11 cellular contexts compared by ENCODE assay signal in the genomic region with DNA sequence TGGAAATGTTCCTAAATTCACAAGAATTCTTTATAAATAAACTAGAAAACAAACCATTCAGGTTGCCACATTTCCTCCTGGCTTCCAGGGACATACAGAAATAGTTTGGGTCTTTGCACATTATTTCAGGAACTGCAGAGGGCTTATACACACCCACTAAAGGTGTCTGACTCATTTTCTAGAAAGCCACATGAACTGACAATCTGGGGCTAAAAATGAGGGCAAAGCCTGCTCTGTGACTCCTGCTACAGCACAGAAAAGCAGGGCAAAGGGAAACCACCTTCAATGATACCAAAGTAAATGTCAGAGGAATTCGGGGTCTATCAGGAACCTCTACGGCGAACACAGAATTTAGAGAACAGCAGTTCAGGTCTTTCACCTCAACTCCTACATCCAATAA.
DNase-seq lines count a peak whose midpoint lies in the region; TF ChIP-seq lines count a peak whose summit lies in the region.
"Had no signal": no experiment of that assay in that cellular context is flagged by ENCODE, and none has a peak within 500 bp of the region (broad histone marks: within the 10 kb centered on the region; RNA-seq: fewer than 3 reads in every experiment).

No MANE protein-coding gene starts in this region.

- no peak overlapping the region for H3K27ac ChIP-seq in trophoblast cell (ENCODE audit: low read depth, low read length)
- H3K27ac ChIP-seq: sigmoid colon had no signal

- H3K79me2 ChIP-seq in trophoblast cell (ENCODE audit: control insufficient read depth, insufficient read depth, low read length, poor library complexity) = peaks cover 2% of the 10 kb centered on the region

- H3K4ac ChIP-seq in trophoblast cell (ENCODE audit: low read depth, low read length) = no peak overlapping the region

- H4K8ac ChIP-seq in trophoblast cell (ENCODE audit: low read depth, low read length) = no peak overlapping the region

- peak; percentile 7 to 36 for DNase-seq in activated CD4-positive, alpha-beta T cell treated with anti-CD3 and anti-CD28 coated beads for 4 hours
- DNase-seq in activated CD4-positive, alpha-beta T cell treated with anti-CD3 and anti-CD28 coated beads for 1 hour = no peak
- DNase-seq in NOMO-1 treated with dmso at 0.1 percent for 144 hours (lab: John Stamatoyannopoulos, UW; ENCODE audit: unreplicated experiment) (peak; percentile 18), adipocyte (ENCODE audit: low read depth) (peak; percentile 28), trophoblast cell (peak; percentile 14 to 53), erythroblast (lab: John Stamatoyannopoulos, UW) (no peak), iPS-NIHi7 (ENCODE audit: extremely low spot score) (no peak), KG1 (lab: John Stamatoyannopoulos, UW) (no peak)
- DNase-seq: amniotic stem cell, NCI-H146, sigmoid colon had no signal

- no peak overlapping the region for H3K4me3 ChIP-seq in adipocyte (ENCODE audit: low read length)
- H3K4me3 ChIP-seq in trophoblast cell (ENCODE audit: low read depth, low read length) = no peak overlapping the region
- H3K4me3 ChIP-seq: sigmoid colon had no signal

- H2AFZ ChIP-seq in trophoblast cell (ENCODE audit: insufficient read depth, low read length, poor library complexity) = no peak overlapping the region

- H3K14ac ChIP-seq in trophoblast cell (ENCODE audit: low read length) = no peak overlapping the region

- no peak overlapping the region for H2BK120ac ChIP-seq in trophoblast cell (ENCODE audit: insufficient read depth, low read length, poor library complexity)

- no peak overlapping the region for H2BK12ac ChIP-seq in trophoblast cell (ENCODE audit: low read length)

- H3K27me3 ChIP-seq in adipocyte (replicated peaks; ENCODE audit: control insufficient read depth, insufficient read depth, low read length) = peaks cover 3% of the 10 kb centered on the region
- no peaks in the 10 kb centered on the region for H3K27me3 ChIP-seq in trophoblast cell (ENCODE audit: insufficient read depth, low read length)
- H3K27me3 ChIP-seq: sigmoid colon had no signal

- no peaks in the 10 kb centered on the region for H3K36me3 ChIP-seq in adipocyte (ENCODE audit: control insufficient read depth, insufficient read depth, low read length, severe bottlenecking)
- peaks cover 2 to 3% of the 10 kb centered on the region in 2 experiments for H3K36me3 ChIP-seq in trophoblast cell (ENCODE audit: control insufficient read depth in 1 of 2, insufficient read depth in 2 of 2, low read length in 2 of 2)
- H3K36me3 ChIP-seq: sigmoid colon had no signal

- H3K4me2 ChIP-seq in trophoblast cell (ENCODE audit: low read length) = no peak overlapping the region

- H3K9me3 ChIP-seq in adipocyte (ENCODE audit: control insufficient read depth, low read length) = no peaks in the 10 kb centered on the region
- H3K9me3 ChIP-seq in trophoblast cell (ENCODE audit: insufficient read depth, low read depth, low read length) = no peaks in the 10 kb centered on the region
- H3K9me3 ChIP-seq: sigmoid colon had no signal

- TF ChIP-seq POLR2A in erythroblast (IDR thresholded peaks at IDR 0.05; ENCODE audit: low read length) = no peak

- no peak overlapping the region for H4K12ac ChIP-seq in trophoblast cell (ENCODE audit: low read depth, low read length)

- WGBS in trophoblast cell (ENCODE audit: extremely low coverage, insufficient coverage, insufficient read length) = no CpG with 5 or more reads among the region's 3 CpGs

- H3K79me1 ChIP-seq in trophoblast cell (ENCODE audit: low read length) = peaks cover 7% of the 10 kb centered on the region

- no peak overlapping the region for H3K23ac ChIP-seq in trophoblast cell (ENCODE audit: low read length)

- H3K18ac ChIP-seq in trophoblast cell (ENCODE audit: low read length) = no peak overlapping the region

- H2AK5ac ChIP-seq in trophoblast cell (ENCODE audit: low read length) = no peak overlapping the region

- H4K91ac ChIP-seq in trophoblast cell (ENCODE audit: low read depth, low read length) = no peak overlapping the region

- no peak overlapping the region for H2BK5ac ChIP-seq in trophoblast cell (ENCODE audit: low read depth, low read length, poor library complexity)

- H3K9ac ChIP-seq in adipocyte (ENCODE audit: low read length) (no peak overlapping the region), trophoblast cell (ENCODE audit: low read length) (no peak overlapping the region)

- H3K4me1 ChIP-seq in adipocyte (ENCODE audit: control insufficient read depth, insufficient read depth, low read length) = peaks cover 15% of the 10 kb centered on the region
- H3K4me1 ChIP-seq in trophoblast cell (ENCODE audit: control insufficient read depth in 1 of 2, insufficient read depth in 2 of 2, low read length in 2 of 2) = peaks cover 12 to 25% of the 10 kb centered on the region in 2 experiments
- H3K4me1 ChIP-seq: sigmoid colon had no signal

Comparison
In these comparisons a context has a peak if more than half of its experiments do, and no peak if none do; other contexts are left out.
1. DNase-seq: peak in activated CD4-positive, alpha-beta T cell treated with anti-CD3 and anti-CD28 coated beads for 4 hours (2 of 2), NOMO-1 treated with dmso at 0.1 percent for 144 hours (single experiment), adipocyte (single experiment) and trophoblast cell (2 of 2); none in activated CD4-positive, alpha-beta T cell treated with anti-CD3 and anti-CD28 coated beads for 1 hour (single experiment), erythroblast (0 of 2), iPS-NIHi7 (single experiment) and KG1 (single experiment).